Comparison of ENCODE assay signal across 24 cellular contexts in the genomic region with DNA sequence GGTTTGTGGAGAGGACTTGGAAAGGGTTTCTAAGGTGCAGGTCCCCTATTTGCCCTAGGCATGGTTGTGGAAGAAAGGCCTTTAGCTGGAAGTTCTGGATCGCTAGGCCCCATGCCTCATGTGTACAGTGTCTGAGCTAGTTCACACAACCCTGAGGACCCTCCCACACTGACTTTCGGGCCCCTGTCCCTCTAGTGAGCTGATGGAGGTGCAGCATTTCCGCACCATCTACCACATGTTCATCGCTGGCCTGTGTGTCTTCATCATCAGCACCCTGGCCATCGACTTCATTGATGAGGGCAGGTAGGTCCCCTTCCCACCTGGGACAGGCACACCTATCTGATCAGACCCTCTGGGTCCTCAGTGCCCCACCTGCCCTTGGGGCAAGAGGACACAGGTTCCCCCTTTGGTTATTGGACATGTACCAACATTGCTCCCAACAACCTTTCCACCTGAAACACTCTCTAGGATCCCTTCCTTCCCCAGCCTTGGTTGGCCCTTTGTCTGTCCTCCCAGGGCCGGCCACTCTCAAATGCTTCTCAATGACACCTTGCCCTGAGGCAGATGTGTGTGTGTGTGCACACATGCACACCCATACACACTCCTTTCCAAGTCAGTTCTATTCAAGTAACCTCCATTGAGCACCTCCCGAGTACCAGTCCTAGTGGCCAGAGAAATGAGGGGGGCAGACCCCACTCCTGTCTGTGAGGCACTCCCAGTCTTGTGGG. TPM values are rescaled to one million over a fixed set of nuclear protein-coding genes. Genes with fewer than 3 reads are reported as not detected.
A peak's percentile ranks its signal among the peaks of the same experiment; 100 is the strongest.
DNase-seq lines count a peak whose midpoint lies in the region; ATAC-seq, FAIRE-seq and TF ChIP-seq lines count a peak whose summit lies in the region.
"Had no signal": no experiment of that assay in that cellular context is flagged by ENCODE, and none has a peak within 500 bp of the region (broad histone marks: within the 10 kb centered on the region; RNA-seq: fewer than 3 reads in every experiment).

No MANE protein-coding gene starts in this region.

- TF ChIP-seq CTCF in HepG2 (CRISPR knock-in tag; IDR thresholded peaks at IDR 0.05) (no peak), right lobe of liver (IDR thresholded peaks at IDR 0.05) (no peak), colonic mucosa (IDR thresholded peaks at IDR 0.05) (no peak)

- H3K27ac ChIP-seq in HepG2 (ENCODE audit: extremely low read length, insufficient read depth, low read length) (no peak overlapping the region), right lobe of liver (no peak overlapping the region), colonic mucosa (no peak overlapping the region), neuronal stem cell (replicated peaks; ENCODE audit: low read length) (no peak overlapping the region)
- H3K27ac ChIP-seq: BLaER1 treated with 17β-estradiol and CSF1 and Interleukin-3, amounts not matched to agents 10 nM and 100 nM; HL-60; RWPE1 had no signal

- TF ChIP-seq EP300 in HepG2 (IDR thresholded peaks at IDR 0.05; ENCODE audit: low read depth in 2 of 2, low read length in 2 of 2) (no peak), HepG2 (CRISPR knock-in tag; IDR thresholded peaks at IDR 0.05; ENCODE audit: borderline replicate concordance) (no peak)

- FAIRE-seq in HepG2 (lab: Jason Lieb, UNC) = no peak
- FAIRE-seq: GM12891, GM19239 had no signal

- DNase-seq in HepG2 (ENCODE audit: low spot score) = no peak
- no peak for DNase-seq in right lobe of liver
- peak; percentile 6 for DNase-seq in colonic mucosa
- DNase-seq in neuronal stem cell (ENCODE audit: low spot score) = no peak
- peak; percentile 33 for DNase-seq in ureter (ENCODE audit: low spot score)
- no peak for DNase-seq in mucosa of gallbladder (ENCODE audit: low spot score)
- DNase-seq in 8988T = no peak
- DNase-seq in amniotic stem cell (lab: John Stamatoyannopoulos, UW) = no peak
- DNase-seq: CD8-positive, alpha-beta T cell; GOT3; MM.1S; NCI-H1092; NCI-H1436 treated with DMSO at 0.1 percent for 48 hours; NCI-H2029; NCI-H526; PC-3 had no signal

- H4K20me1 ChIP-seq in HepG2 (ENCODE audit: insufficient read depth, low read length) = no peaks in the 10 kb centered on the region
- H4K20me1 ChIP-seq: BLaER1 treated with 17β-estradiol and CSF1 and Interleukin-3, amounts not matched to agents 10 nM and 100 nM had no signal

- CTCF ChIA-PET in HepG2 (lab: Yijun Ruan, JAX; ENCODE audit: low intra/inter-chr PET ratio, low total read pairs) = no interaction called here

- H2AFZ ChIP-seq in HepG2 (ENCODE audit: low read length) (no peak overlapping the region), neuronal stem cell (ENCODE audit: low read length) (no peak overlapping the region)

- peaks cover 64% of the 10 kb centered on the region for H3K4me1 ChIP-seq in HepG2 (ENCODE audit: insufficient read depth, low read length)
- H3K4me1 ChIP-seq in right lobe of liver = peaks cover 0 to 45% (median 16%) of the 10 kb centered on the region in 4 donors
- peaks cover 6% of the 10 kb centered on the region for H3K4me1 ChIP-seq in colonic mucosa
- H3K4me1 ChIP-seq in neuronal stem cell (ENCODE audit: control insufficient read depth in 2 of 2, insufficient read depth in 1 of 2, low read depth in 1 of 2, low read length in 2 of 2) = peaks cover 5 to 23% of the 10 kb centered on the region in 2 donors

- no peaks in the 10 kb centered on the region for H3K9me3 ChIP-seq in HepG2 (ENCODE audit: low read length)
- no peaks in the 10 kb centered on the region for H3K9me3 ChIP-seq in right lobe of liver
- H3K9me3 ChIP-seq in colonic mucosa = no peaks in the 10 kb centered on the region
- no peaks in the 10 kb centered on the region for H3K9me3 ChIP-seq in neuronal stem cell (replicated peaks in 1 of 2; ENCODE audit: control insufficient read depth in 2 of 2, insufficient read depth in 1 of 2, low read depth in 1 of 2, low read length in 2 of 2)
- H3K9me3 ChIP-seq: BLaER1 treated with 17β-estradiol and CSF1 and Interleukin-3, amounts not matched to agents 10 nM and 100 nM had no signal

- H3K36me3 ChIP-seq in HepG2 (replicated peaks in 1 of 2; ENCODE audit: control insufficient read depth in 1 of 2, insufficient read depth in 2 of 2, low read length in 2 of 2) = peaks cover 0 to 7% of the 10 kb centered on the region in 2 experiments; a peak in 2 of 5 replicates
- no peaks in the 10 kb centered on the region for H3K36me3 ChIP-seq in right lobe of liver
- H3K36me3 ChIP-seq in colonic mucosa = no peaks in the 10 kb centered on the region
- no peaks in the 10 kb centered on the region for H3K36me3 ChIP-seq in neuronal stem cell (replicated peaks in 1 of 2; ENCODE audit: control insufficient read depth in 2 of 2, insufficient read depth in 2 of 2, low read length in 2 of 2)
- H3K36me3 ChIP-seq: BLaER1 treated with 17β-estradiol and CSF1 and Interleukin-3, amounts not matched to agents 10 nM and 100 nM had no signal

- H3K4ac ChIP-seq in neuronal stem cell (ENCODE audit: low read length) = no peak overlapping the region

- no peak overlapping the region for H3K9ac ChIP-seq in HepG2 (ENCODE audit: insufficient read depth, low read depth, low read length)
- no peak overlapping the region for H3K9ac ChIP-seq in colonic mucosa (ENCODE audit: low read depth in 2 of 2, low read length in 2 of 2)
- H3K9ac ChIP-seq in neuronal stem cell (ENCODE audit: low read depth, low read length, poor library complexity) = no peak overlapping the region
- H3K9ac ChIP-seq: BLaER1 treated with 17β-estradiol and CSF1 and Interleukin-3, amounts not matched to agents 10 nM and 100 nM had no signal

- in situ Hi-C loops in HepG2 (cut with HindIII; ENCODE audit: extremely low pct_ligation_motif_present, low pct_unique_long_range_greater_than_20kb) = no loop called here

- BruUV-seq in HepG2 (replicated peaks; lab: Mats Ljungman, UMichigan) = no TSS peak

- H2BK12ac ChIP-seq in neuronal stem cell (ENCODE audit: low read length) = peak overlapping the region; percentile 46

- H3K4me3 ChIP-seq in HepG2 (replicated peaks in 1 of 3; ENCODE audit: insufficient read depth in 1 of 3, low read depth in 2 of 3, low read length in 3 of 3) (peak overlapping the region in 1 of 3 experiments; percentile 5; a peak in 1 of 6 replicates), right lobe of liver (no peak overlapping the region), colonic mucosa (no peak overlapping the region), neuronal stem cell (ENCODE audit: low read length in 2 of 2) (no peak overlapping the region)
- H3K4me3 ChIP-seq: BLaER1 treated with 17β-estradiol and CSF1 and Interleukin-3, amounts not matched to agents 10 nM and 100 nM had no signal

- H3K18ac ChIP-seq in neuronal stem cell (ENCODE audit: low read length) = no peak overlapping the region

- no peak overlapping the region for H2BK120ac ChIP-seq in neuronal stem cell (ENCODE audit: low read depth, low read length)

- no peaks in the 10 kb centered on the region for H3K79me1 ChIP-seq in neuronal stem cell (ENCODE audit: low read depth, low read length)

- no peaks in the 10 kb centered on the region for H3K79me2 ChIP-seq in HepG2 (ENCODE audit: insufficient read depth, low read length)

- no peak overlapping the region for H4K91ac ChIP-seq in neuronal stem cell (ENCODE audit: low read depth, low read length, poor library complexity)

- H3K14ac ChIP-seq in neuronal stem cell (ENCODE audit: low read length) = no peak overlapping the region

- WGBS in HepG2 (ENCODE audit: low lambda C conversion rate) = 100% methylated on average over 6 of the region's 7 CpGs
- 100% methylated on average over 3 of the region's 7 CpGs for WGBS in right lobe of liver (ENCODE audit: insufficient coverage, low coverage, low lambda C conversion rate, missing lambda C conversion rate)
- WGBS in neuronal stem cell (ENCODE audit: extremely low coverage in 2 of 2, insufficient read length in 2 of 2, insufficient replicate concordance in 1 of 2), 2 donors = no CpG with 5 or more reads among the region's 7 CpGs

- peak overlapping the region; percentile 92; the same call in 1 of the 2 replicates for H3K4me2 ChIP-seq in HepG2 (ENCODE audit: low read depth, low read length)
- H3K4me2 ChIP-seq in neuronal stem cell (ENCODE audit: insufficient read depth, low read length, poor library complexity, severe bottlenecking) = no peak overlapping the region

- peak overlapping the region; percentile 69 for H2BK5ac ChIP-seq in neuronal stem cell (ENCODE audit: low read length)

- POLR2A ChIA-PET in HepG2 (lab: Yijun Ruan, JAX) = no interaction called here

- ATAC-seq in HepG2 (no peak), right lobe of liver (no peak)
- ATAC-seq: CD8-positive, alpha-beta T cell; PC-3 had no signal

- intact Hi-C loops in HepG2 (cut with micrococcal nuclease; ENCODE audit: unreplicated experiment) (no loop called here), right lobe of liver (cut with DNase I) (no loop called here), colonic mucosa (cut with DNase I) (no loop called here)

- no peak overlapping the region for H4K8ac ChIP-seq in neuronal stem cell (ENCODE audit: low read depth, low read length)

- TF ChIP-seq RAD21 in HepG2 (CRISPR knock-in tag; IDR thresholded peaks at IDR 0.05) = no peak

- no peak overlapping the region for H3K23ac ChIP-seq in neuronal stem cell (ENCODE audit: low read depth, low read length, poor library complexity)

- peak overlapping the region; percentile 1 for H2BK15ac ChIP-seq in neuronal stem cell (ENCODE audit: low read length)

- peak overlapping the region; percentile 65 for H2AK5ac ChIP-seq in neuronal stem cell (ENCODE audit: low read depth, low read length)

- TF ChIP-seq POLR2A in HepG2 (IDR thresholded peaks at IDR 0.05; ENCODE audit: insufficient read depth in 1 of 2, low read depth in 2 of 2, low read length in 2 of 2) (no peak), right lobe of liver (IDR thresholded peaks at IDR 0.05) (no peak)

- H3K27me3 ChIP-seq in HepG2 (ENCODE audit: control insufficient read depth in 1 of 2, insufficient read depth in 2 of 2, low read length in 2 of 2) = no peaks in the 10 kb centered on the region
- no peaks in the 10 kb centered on the region for H3K27me3 ChIP-seq in right lobe of liver
- no peaks in the 10 kb centered on the region for H3K27me3 ChIP-seq in colonic mucosa
- peaks cover 0 to 12% (median 0%) of the 10 kb centered on the region in 3 experiments for H3K27me3 ChIP-seq in neuronal stem cell (ENCODE audit: control insufficient read depth in 3 of 3, insufficient read depth in 3 of 3, low read depth in 1 of 3, low read length in 3 of 3)
- H3K27me3 ChIP-seq: BLaER1 treated with 17β-estradiol and CSF1 and Interleukin-3, amounts not matched to agents 10 nM and 100 nM had no signal

RNA-seq across cellular contexts. Expression of gene SOAT2, which starts 2.6 kb away (rescaled TPM):
- total RNA-seq in HepG2 (2016; rRNA removed; fragmentation: Illumina TruSeq; extraction: Trizol) = 6.1 and 14.9 TPM in 2 replicates
- 1.3 and 1.6 TPM in 2 replicates for total RNA-seq in HepG2 (2016; cell fraction: cytosol; rRNA removed; fragmentation: Illumina TruSeq; extraction: Trizol; ENCODE audit: low read depth)
- total RNA-seq in HepG2 (2016; cell fraction: insoluble cytoplasmic fraction; rRNA removed; fragmentation: Illumina TruSeq; extraction: Trizol) = 5.1 and 14.3 TPM in 2 replicates
- 3.9 and 5.2 TPM in 2 replicates for total RNA-seq in HepG2 (2016; cell fraction: membrane; rRNA removed; fragmentation: Illumina TruSeq; extraction: Trizol)
- 20.7 and 23.6 TPM in 2 replicates for total RNA-seq in HepG2 (2016; cell fraction: nucleus; rRNA removed; fragmentation: Illumina TruSeq; extraction: Trizol)
- 108 and 131 TPM in 2 replicates for polyA plus RNA-seq in HepG2 (2011; rRNA removed)
- polyA plus RNA-seq in HepG2 (2011; cell fraction: cytosol; rRNA removed) = 102 and 125 TPM in 2 replicates
- 476 and 502 TPM in 2 replicates for polyA plus RNA-seq in HepG2 (2011; cell fraction: nucleus; rRNA removed)
- 40.7 and 74.1 TPM in 2 replicates for polyA plus RNA-seq in HepG2 (2012)
- 2.1 and 3.1 TPM in 2 replicates for polyA plus RNA-seq in HepG2 (2016; cell fraction: cytosol; fragmentation: Illumina TruSeq; extraction: Trizol; ENCODE audit: low read depth)
- 8.4 and 8.5 TPM in 2 replicates for polyA plus RNA-seq in HepG2 (2016; cell fraction: insoluble cytoplasmic fraction; fragmentation: Illumina TruSeq; extraction: Trizol; ENCODE audit: low read depth)
- 3.3 and 4.5 TPM in 2 replicates for polyA plus RNA-seq in HepG2 (2016; cell fraction: membrane; fragmentation: Illumina TruSeq; extraction: Trizol; ENCODE audit: low read depth)
- polyA plus RNA-seq in HepG2 (2016; cell fraction: nucleus; fragmentation: Illumina TruSeq; extraction: Trizol; ENCODE audit: insufficient read depth, low read depth) = 40.5 and 42.0 TPM in 2 replicates
- polyA minus RNA-seq in HepG2 (2011; rRNA and poly(A)+ RNA removed; ENCODE audit: low replicate concordance) = 0.16 and 255 TPM in 2 replicates
- polyA minus RNA-seq in HepG2 (2011; cell fraction: cytosol; rRNA and poly(A)+ RNA removed) = 39.8 and 42.8 TPM in 2 replicates
- 79.3 and 125 TPM in 2 replicates for polyA minus RNA-seq in HepG2 (2011; cell fraction: nucleus; rRNA and poly(A)+ RNA removed)
- 1 to 10 TPM in 3 of 6 experiments, under 1 TPM in 3; 0.62 to 3.4 (median 0.99) TPM for total RNA-seq in right lobe of liver
- total RNA-seq in colonic mucosa = under 1 TPM in 1 of 2 donors, not detected in 1; 0.12 TPM
- polyA plus RNA-seq in neuronal stem cell (2013, experiment 1 of 2) = not detected
- not detected for polyA plus RNA-seq in neuronal stem cell (2013, experiment 2 of 2)
- total RNA-seq in ureter = 0.18 TPM
- total RNA-seq in mucosa of gallbladder = 0.75 TPM
- total RNA-seq: HT1080, LHCN-M2 had no signal
- polyA plus RNA-seq: IgD-negative memory B cell had no signal

RNA-seq across cellular contexts. Expression of gene IGFBP6, which starts 8.4 kb away (rescaled TPM):
- total RNA-seq in HepG2 (2016; rRNA removed; fragmentation: Illumina TruSeq; extraction: Trizol) = 2.1 and 3.9 TPM in 2 replicates
- 5.3 and 5.9 TPM in 2 replicates for total RNA-seq in HepG2 (2016; cell fraction: cytosol; rRNA removed; fragmentation: Illumina TruSeq; extraction: Trizol; ENCODE audit: low read depth)
- total RNA-seq in HepG2 (2016; cell fraction: insoluble cytoplasmic fraction; rRNA removed; fragmentation: Illumina TruSeq; extraction: Trizol) = 2.5 and 4.7 TPM in 2 replicates
- 3.3 and 3.5 TPM in 2 replicates for total RNA-seq in HepG2 (2016; cell fraction: membrane; rRNA removed; fragmentation: Illumina TruSeq; extraction: Trizol)
- 1.9 and 3.2 TPM in 2 replicates for total RNA-seq in HepG2 (2016; cell fraction: nucleus; rRNA removed; fragmentation: Illumina TruSeq; extraction: Trizol)
- polyA plus RNA-seq in HepG2 (2011; rRNA removed) = 22.6 and 25.2 TPM in 2 replicates
- 19.0 and 41.0 TPM in 2 replicates for polyA plus RNA-seq in HepG2 (2011; cell fraction: cytosol; rRNA removed)
- 8.4 and 9.6 TPM in 2 replicates for polyA plus RNA-seq in HepG2 (2011; cell fraction: nucleus; rRNA removed)
- 3.4 and 4.6 TPM in 2 replicates for polyA plus RNA-seq in HepG2 (2012)
- 4.2 and 5.7 TPM in 2 replicates for polyA plus RNA-seq in HepG2 (2016; cell fraction: cytosol; fragmentation: Illumina TruSeq; extraction: Trizol; ENCODE audit: low read depth)
- 2.0 and 2.4 TPM in 2 replicates for polyA plus RNA-seq in HepG2 (2016; cell fraction: insoluble cytoplasmic fraction; fragmentation: Illumina TruSeq; extraction: Trizol; ENCODE audit: low read depth)
- polyA plus RNA-seq in HepG2 (2016; cell fraction: membrane; fragmentation: Illumina TruSeq; extraction: Trizol; ENCODE audit: low read depth) = 3.2 and 3.8 TPM in 2 replicates
- polyA plus RNA-seq in HepG2 (2016; cell fraction: nucleus; fragmentation: Illumina TruSeq; extraction: Trizol; ENCODE audit: insufficient read depth, low read depth) = 5.4 and 7.5 TPM in 2 replicates
- polyA minus RNA-seq in HepG2 (2011; rRNA and poly(A)+ RNA removed; ENCODE audit: low replicate concordance) = 9.0 and 27.1 TPM in 2 replicates
- polyA minus RNA-seq in HepG2 (2011; cell fraction: cytosol; rRNA and poly(A)+ RNA removed) = 8.7 and 9.5 TPM in 2 replicates
- polyA minus RNA-seq in HepG2 (2011; cell fraction: nucleus; rRNA and poly(A)+ RNA removed) = 0.77 and 1.6 TPM in 2 replicates
- 10 to 100 TPM in 2 of 6 experiments, 1 to 10 TPM in 4; 1.7 to 25.4 (median 4.9) TPM for total RNA-seq in right lobe of liver
- total RNA-seq in colonic mucosa = 10 to 100 TPM in 1 of 2 donors, 1 to 10 TPM in 1; 7.2 to 14.6 TPM
- 0.43 TPM for polyA plus RNA-seq in neuronal stem cell (2013, experiment 1 of 2)
- 0.53 TPM for polyA plus RNA-seq in neuronal stem cell (2013, experiment 2 of 2)
- 133 TPM for total RNA-seq in ureter
- 22.8 TPM for total RNA-seq in mucosa of gallbladder

RNA-seq across cellular contexts. Expression of gene SPRYD3, which starts 26.7 kb away (rescaled TPM):
- total RNA-seq in HepG2 (2016; rRNA removed; fragmentation: Illumina TruSeq; extraction: Trizol) (9.0 and 9.2 TPM in 2 replicates), right lobe of liver (10 to 100 TPM; 12.3 to 18.2 (median 14.4) TPM), colonic mucosa (10 to 100 TPM; 32.5 to 35.0 TPM), ureter (66.6 TPM), mucosa of gallbladder (68.4 TPM)
- total RNA-seq in HepG2 (2016; cell fraction: cytosol; rRNA removed; fragmentation: Illumina TruSeq; extraction: Trizol; ENCODE audit: low read depth) = 0.79 and 1.3 TPM in 2 replicates
- 7.9 and 8.6 TPM in 2 replicates for total RNA-seq in HepG2 (2016; cell fraction: insoluble cytoplasmic fraction; rRNA removed; fragmentation: Illumina TruSeq; extraction: Trizol)
- total RNA-seq in HepG2 (2016; cell fraction: membrane; rRNA removed; fragmentation: Illumina TruSeq; extraction: Trizol) = 2.8 and 3.1 TPM in 2 replicates
- total RNA-seq in HepG2 (2016; cell fraction: nucleus; rRNA removed; fragmentation: Illumina TruSeq; extraction: Trizol) = 5.1 and 5.3 TPM in 2 replicates
- 9.2 and 10.7 TPM in 2 replicates for polyA plus RNA-seq in HepG2 (2011; rRNA removed)
- 11.7 and 12.2 TPM in 2 replicates for polyA plus RNA-seq in HepG2 (2011; cell fraction: cytosol; rRNA removed)
- 12.1 and 12.6 TPM in 2 replicates for polyA plus RNA-seq in HepG2 (2011; cell fraction: nucleus; rRNA removed)
- polyA plus RNA-seq in HepG2 (2012) = 6.0 and 9.7 TPM in 2 replicates
- 0.86 and 1.1 TPM in 2 replicates for polyA plus RNA-seq in HepG2 (2016; cell fraction: cytosol; fragmentation: Illumina TruSeq; extraction: Trizol; ENCODE audit: low read depth)
- 11.6 and 12.5 TPM in 2 replicates for polyA plus RNA-seq in HepG2 (2016; cell fraction: insoluble cytoplasmic fraction; fragmentation: Illumina TruSeq; extraction: Trizol; ENCODE audit: low read depth)
- 2.0 and 3.3 TPM in 2 replicates for polyA plus RNA-seq in HepG2 (2016; cell fraction: membrane; fragmentation: Illumina TruSeq; extraction: Trizol; ENCODE audit: low read depth)
- polyA plus RNA-seq in HepG2 (2016; cell fraction: nucleus; fragmentation: Illumina TruSeq; extraction: Trizol; ENCODE audit: insufficient read depth, low read depth) = 7.6 and 8.3 TPM in 2 replicates
- 27.5 and 69.5 TPM in 2 replicates for polyA minus RNA-seq in HepG2 (2011; rRNA and poly(A)+ RNA removed; ENCODE audit: low replicate concordance)
- polyA minus RNA-seq in HepG2 (2011; cell fraction: cytosol; rRNA and poly(A)+ RNA removed) = 8.3 and 10.6 TPM in 2 replicates
- polyA minus RNA-seq in HepG2 (2011; cell fraction: nucleus; rRNA and poly(A)+ RNA removed) = 9.5 and 12.8 TPM in 2 replicates
- polyA plus RNA-seq in neuronal stem cell (2013, experiment 1 of 2) = 3.1 TPM
- 3.1 TPM for polyA plus RNA-seq in neuronal stem cell (2013, experiment 2 of 2)

RNA-seq across cellular contexts. Expression of gene TNS2, which starts 56.0 kb away (rescaled TPM):
- total RNA-seq in HepG2 (2016; rRNA removed; fragmentation: Illumina TruSeq; extraction: Trizol) = 3.2 and 8.9 TPM in 2 replicates
- total RNA-seq in HepG2 (2016; cell fraction: cytosol; rRNA removed; fragmentation: Illumina TruSeq; extraction: Trizol; ENCODE audit: low read depth) = 3.1 and 5.0 TPM in 2 replicates
- 2.8 and 9.5 TPM in 2 replicates for total RNA-seq in HepG2 (2016; cell fraction: insoluble cytoplasmic fraction; rRNA removed; fragmentation: Illumina TruSeq; extraction: Trizol)
- total RNA-seq in HepG2 (2016; cell fraction: membrane; rRNA removed; fragmentation: Illumina TruSeq; extraction: Trizol) = 3.1 and 3.8 TPM in 2 replicates
- total RNA-seq in HepG2 (2016; cell fraction: nucleus; rRNA removed; fragmentation: Illumina TruSeq; extraction: Trizol) = 13.3 and 14.8 TPM in 2 replicates
- 18.0 and 20.4 TPM in 2 replicates for polyA plus RNA-seq in HepG2 (2011; rRNA removed)
- 3.9 and 6.8 TPM in 2 replicates for polyA plus RNA-seq in HepG2 (2011; cell fraction: cytosol; rRNA removed)
- 181 and 258 TPM in 2 replicates for polyA plus RNA-seq in HepG2 (2011; cell fraction: nucleus; rRNA removed)
- 13.0 and 15.3 TPM in 2 replicates for polyA plus RNA-seq in HepG2 (2012)
- 0.96 and 1.4 TPM in 2 replicates for polyA plus RNA-seq in HepG2 (2016; cell fraction: cytosol; fragmentation: Illumina TruSeq; extraction: Trizol; ENCODE audit: low read depth)
- polyA plus RNA-seq in HepG2 (2016; cell fraction: insoluble cytoplasmic fraction; fragmentation: Illumina TruSeq; extraction: Trizol; ENCODE audit: low read depth) = 5.7 and 8.2 TPM in 2 replicates
- polyA plus RNA-seq in HepG2 (2016; cell fraction: membrane; fragmentation: Illumina TruSeq; extraction: Trizol; ENCODE audit: low read depth) = 2.0 and 4.2 TPM in 2 replicates
- polyA plus RNA-seq in HepG2 (2016; cell fraction: nucleus; fragmentation: Illumina TruSeq; extraction: Trizol; ENCODE audit: insufficient read depth, low read depth) = 34.1 and 49.0 TPM in 2 replicates
- 34.0 and 38.3 TPM in 2 replicates for polyA minus RNA-seq in HepG2 (2011; rRNA and poly(A)+ RNA removed; ENCODE audit: low replicate concordance)
- polyA minus RNA-seq in HepG2 (2011; cell fraction: cytosol; rRNA and poly(A)+ RNA removed) = 9.9 and 10.3 TPM in 2 replicates
- 63.8 and 80.3 TPM in 2 replicates for polyA minus RNA-seq in HepG2 (2011; cell fraction: nucleus; rRNA and poly(A)+ RNA removed)
- 100 to 1,000 TPM in 3 of 6 experiments, 10 to 100 TPM in 3; 50.5 to 139 (median 86.9) TPM for total RNA-seq in right lobe of liver
- 10 to 100 TPM; 26.0 to 27.1 TPM for total RNA-seq in colonic mucosa
- polyA plus RNA-seq in neuronal stem cell (2013, experiment 1 of 2) = 1.6 TPM
- 0.83 TPM for polyA plus RNA-seq in neuronal stem cell (2013, experiment 2 of 2)
- 198 TPM for total RNA-seq in ureter
- total RNA-seq in mucosa of gallbladder = 124 TPM
- polyA plus RNA-seq: IgD-negative memory B cell had no signal

Comparison
In these comparisons a context has a peak if more than half of its experiments do, and no peak if none do; other contexts are left out.
1. DNase-seq: peak in colonic mucosa (single experiment) and ureter (single experiment); none in HepG2 (single experiment), right lobe of liver (0 of 3), neuronal stem cell (single experiment), mucosa of gallbladder (single experiment), 8988T (single experiment) and amniotic stem cell (single experiment).